In genomic region chr22:31950226-31950625, GRCh38 we compare ENCODE assay signal across 14 cellular contexts. TPM values are rescaled to one million over a fixed set of nuclear protein-coding genes. Genes with fewer than 3 reads are reported as not detected.
A peak's percentile ranks its signal among the peaks of the same experiment; 100 is the strongest.
DNase-seq lines count a peak whose midpoint lies in the region; ATAC-seq and TF ChIP-seq lines count a peak whose summit lies in the region.
"Had no signal": no experiment of that assay in that cellular context is flagged by ENCODE, and none has a peak within 500 bp of the region (broad histone marks: within the 10 kb centered on the region; RNA-seq: fewer than 3 reads in every experiment).

No MANE protein-coding gene starts in this region.

- peak; percentile 35 for DNase-seq in EH (ENCODE audit: low read depth)
- DNase-seq in fibroblast of peridontal ligament (ENCODE audit: extremely low read depth): peak; percentile 73
- no peak for DNase-seq in sigmoid colon
- no peak for DNase-seq in GM10266 (ENCODE audit: extremely low spot score)
- DNase-seq in activated naive CD4-positive, alpha-beta T cell treated with anti-CD3 and anti-CD28 coated beads, Interleukin-2, amount 50 U/mL, for 72 hours (ENCODE audit: low spot score in 2 of 2): no peak
- DNase-seq in WTC11 (ENCODE audit: low spot score): no peak
- DNase-seq in UCSD-AML1 (lab: John Stamatoyannopoulos, UW; ENCODE audit: unreplicated experiment): no peak
- DNase-seq: activated naive CD4-positive, alpha-beta T cell treated with anti-CD3 and anti-CD28 coated beads for 36 hours; AML-193; DMS153; NCI-H1048 had no signal

- peaks cover 0 to 87% (median 71%) of the 10 kb centered on the region in 4 donors for H3K4me1 ChIP-seq in sigmoid colon

- H3K9me3 ChIP-seq in sigmoid colon: no peaks in the 10 kb centered on the region

- H3K9me3 Mint-ChIP-seq in activated naive CD4-positive, alpha-beta T cell treated with anti-CD3 and anti-CD28 coated beads, Interleukin-2, amount 50 U/mL, for 72 hours: no peaks in the 10 kb centered on the region
- no peaks in the 10 kb centered on the region for H3K9me3 Mint-ChIP-seq in WTC11
- H3K9me3 Mint-ChIP-seq: activated naive CD4-positive, alpha-beta T cell treated with anti-CD3 and anti-CD28 coated beads for 36 hours; central memory CD8-positive, alpha-beta T cell; memory B cell had no signal

- H3K27me3 Mint-ChIP-seq in WTC11 (ENCODE audit: low read depth): no peaks in the 10 kb centered on the region
- H3K27me3 Mint-ChIP-seq: central memory CD8-positive, alpha-beta T cell; memory B cell had no signal

- POLR2A ChIA-PET in WTC11 (lab: Charles Lee): interaction anchor here (1.2 to 1.4 kb wide), 2 partner anchors 10 to 14 kb away, joined by 3 to 5 read pairs; no protein-coding TSS in a partner anchor

- intact Hi-C loops in sigmoid colon (cut with DNase I): no loop called here

- 78 to 87% methylated on average over 4 of the region's 4 CpGs for WGBS in sigmoid colon, 2 donors

- TF ChIP-seq CTCF in sigmoid colon (IDR thresholded peaks at IDR 0.05) (no peak), GM10266 (IDR thresholded peaks at IDR 0.05; ENCODE audit: control insufficient read depth, insufficient read depth, low read depth, missing control alignments) (no peak), WTC11 (IDR thresholded peaks at IDR 0.05) (no peak)

- no peak for TF ChIP-seq EP300 in sigmoid colon (IDR thresholded peaks at IDR 0.05)

- H3K27ac ChIP-seq in angular gyrus (ENCODE audit: low read depth, low read length) (peak overlapping the region; percentile 67), sigmoid colon (peak overlapping the region; percentile 72 to 80 (median 77))

- no peak overlapping the region for H3K4me3 ChIP-seq in sigmoid colon

- H3K27me3 ChIP-seq in sigmoid colon: no peaks in the 10 kb centered on the region

- peaks cover 0 to 23% (median 0%) of the 10 kb centered on the region in 4 donors for H3K36me3 ChIP-seq in sigmoid colon

- CTCF ChIA-PET in WTC11 (lab: Charles Lee): interaction anchor here (0.9 to 3.7 kb wide), 5 partner anchors 11 to 394 kb away, joined by 3 to 35 read pairs (median 3); no protein-coding TSS in a partner anchor

- peaks cover 21 to 25% of the 10 kb centered on the region in 2 donors for H3K36me3 Mint-ChIP-seq in activated naive CD4-positive, alpha-beta T cell treated with anti-CD3 and anti-CD28 coated beads, Interleukin-2, amount 50 U/mL, for 72 hours
- H3K36me3 Mint-ChIP-seq in WTC11: peaks cover 32% of the 10 kb centered on the region

- TF ChIP-seq POLR2A in sigmoid colon (IDR thresholded peaks at IDR 0.05): no peak

- H3K4me3 Mint-ChIP-seq in WTC11: no peak overlapping the region
- H3K4me3 Mint-ChIP-seq: activated naive CD4-positive, alpha-beta T cell treated with anti-CD3 and anti-CD28 coated beads for 36 hours; central memory CD8-positive, alpha-beta T cell; memory B cell had no signal

- H3K4me1 Mint-ChIP-seq in WTC11: peaks cover 50% of the 10 kb centered on the region

- ATAC-seq in activated naive CD4-positive, alpha-beta T cell treated with anti-CD3 and anti-CD28 coated beads, Interleukin-2, amount 50 U/mL, for 72 hours: no peak
- no peak for ATAC-seq in WTC11

- H3K27ac Mint-ChIP-seq in activated naive CD4-positive, alpha-beta T cell treated with anti-CD3 and anti-CD28 coated beads, Interleukin-2, amount 50 U/mL, for 72 hours: no peak overlapping the region
- no peak overlapping the region for H3K27ac Mint-ChIP-seq in WTC11
- H3K27ac Mint-ChIP-seq: activated naive CD4-positive, alpha-beta T cell treated with anti-CD3 and anti-CD28 coated beads for 36 hours had no signal

TF ChIP-seq in WTC11, 78 proteins besides CTCF, POLR2A, EP300 and RAD21:
- TF ChIP-seq FOXK1 (CRISPR knock-in tag; IDR thresholded peaks at IDR 0.05): no peak
- TF ChIP-seq TP53 (CRISPR knock-in tag; IDR thresholded peaks at IDR 0.05): no peak
- TF ChIP-seq CREB1 (CRISPR knock-in tag; IDR thresholded peaks at IDR 0.05): no peak
- TF ChIP-seq CDX4 (CRISPR knock-in tag; IDR thresholded peaks at IDR 0.05; ENCODE audit: borderline replicate concordance): no peak
- TF ChIP-seq MYBL2 (CRISPR knock-in tag; IDR thresholded peaks at IDR 0.05): no peak
- TF ChIP-seq ZNF317 (CRISPR knock-in tag; IDR thresholded peaks at IDR 0.05; ENCODE audit: borderline replicate concordance, low read depth): no peak
- TF ChIP-seq ZSCAN18 (CRISPR knock-in tag; IDR thresholded peaks at IDR 0.05): no peak
- TF ChIP-seq MAX (CRISPR knock-in tag; IDR thresholded peaks at IDR 0.05): no peak
- no peak for TF ChIP-seq MXD4 (CRISPR knock-in tag; IDR thresholded peaks at IDR 0.05; ENCODE audit: borderline replicate concordance)
- TF ChIP-seq ETV6 (CRISPR knock-in tag; IDR thresholded peaks at IDR 0.05): no peak
- no peak for TF ChIP-seq ZMAT4 (CRISPR knock-in tag; IDR thresholded peaks at IDR 0.05)
- TF ChIP-seq TCF7 (CRISPR knock-in tag; IDR thresholded peaks at IDR 0.05; ENCODE audit: low read depth): no peak
- no peak for TF ChIP-seq ZNF671 (CRISPR knock-in tag; IDR thresholded peaks at IDR 0.05)
- no peak for TF ChIP-seq JUN (CRISPR knock-in tag; IDR thresholded peaks at IDR 0.05)
- no peak for TF ChIP-seq ESRRA (CRISPR knock-in tag; IDR thresholded peaks at IDR 0.05; ENCODE audit: borderline replicate concordance)

RNA-seq across cellular contexts. Expression of gene YWHAH, which starts 5.9 kb away (rescaled TPM):
- 100 to 1,000 TPM in 2 of 4 donors, 10 to 100 TPM in 2; 91.8 to 114 (median 101) TPM for total RNA-seq in sigmoid colon
- polyA plus RNA-seq in sigmoid colon: 100 to 1,000 TPM in 2 of 3 donors, 10 to 100 TPM in 1; 85.8 to 171 (median 130) TPM
- total RNA-seq in activated naive CD4-positive, alpha-beta T cell treated with anti-CD3 and anti-CD28 coated beads, Interleukin-2, amount 50 U/mL, for 72 hours: 100 to 1,000 TPM in 1 of 2 donors, 10 to 100 TPM in 1; 95.9 to 143 TPM
- total RNA-seq in WTC11 (2021): 190 to 205 TPM (median 203 TPM) in 3 replicates

Comparison
In these comparisons a context has a peak if more than half of its experiments do, and no peak if none do; other contexts are left out.
1. DNase-seq: peak in EH (single experiment) and fibroblast of peridontal ligament (single experiment); none in sigmoid colon (single experiment), GM10266 (single experiment), activated naive CD4-positive, alpha-beta T cell treated with anti-CD3 and anti-CD28 coated beads, Interleukin-2, amount 50 U/mL, for 72 hours (0 of 2), WTC11 (single experiment) and UCSD-AML1 (single experiment).